In the genomic region with DNA sequence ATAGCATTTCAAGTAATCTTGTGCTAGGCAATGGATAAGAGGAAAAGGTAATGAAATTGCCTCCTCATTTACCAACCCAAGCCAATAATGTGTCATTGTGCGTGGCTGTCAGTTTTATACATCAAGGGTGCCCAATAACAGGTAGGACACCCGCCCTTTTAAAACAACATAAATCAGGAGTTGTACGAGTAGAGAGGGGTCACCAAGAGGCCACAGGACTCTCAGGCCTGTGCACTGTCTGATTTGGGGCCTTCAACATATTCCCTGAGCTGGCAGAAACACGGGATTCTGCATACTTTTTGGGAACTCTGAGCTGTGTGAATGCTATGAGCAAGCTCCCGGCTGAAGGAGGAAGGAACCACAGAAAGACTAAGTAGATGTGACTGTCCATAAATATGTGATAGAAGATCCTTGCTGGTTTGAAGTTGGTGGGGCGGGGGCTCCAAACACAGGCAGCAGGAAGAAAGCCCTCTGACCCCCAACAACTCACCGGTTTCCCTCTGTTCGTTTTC, we compare ENCODE assay signal across 11 cellular contexts.
DNase-seq lines count a peak whose midpoint lies in the region; ATAC-seq and TF ChIP-seq lines count a peak whose summit lies in the region.
"Had no signal": no experiment of that assay in that cellular context is flagged by ENCODE, and none has a peak within 500 bp of the region (broad histone marks: within the 10 kb centered on the region; RNA-seq: fewer than 3 reads in every experiment).

No MANE protein-coding gene starts in this region.

- H2BK5ac ChIP-seq in mesendoderm (ENCODE audit: low read length) = no peak overlapping the region

- POLR2A ChIA-PET in WTC11 (lab: Charles Lee) = interaction anchor here (1.5 to 3.1 kb wide), 2 partner anchors 16 to 190 kb away, joined by 6 to 20 read pairs; no protein-coding TSS in a partner anchor

- no peak overlapping the region for H3K27ac ChIP-seq in mesendoderm (ENCODE audit: low read depth, low read length)
- H3K27ac ChIP-seq in stomach = peak overlapping the region in 3 of 5 donors; percentile 77 to 88 (median 88)

- no peaks in the 10 kb centered on the region for H3K9me3 Mint-ChIP-seq in WTC11
- no peaks in the 10 kb centered on the region for H3K9me3 Mint-ChIP-seq in activated naive CD4-positive, alpha-beta T cell treated with anti-CD3 and anti-CD28 coated beads, Interleukin-2, amount 50 U/mL, for 72 hours
- H3K9me3 Mint-ChIP-seq: activated CD4-positive, alpha-beta memory T cell treated with anti-CD3 and anti-CD28 coated beads for 36 hours had no signal

- CTCF ChIA-PET in WTC11 (lab: Charles Lee) = interaction anchor here (0.8 to 3.0 kb wide), 3 partner anchors 16 to 224 kb away, joined by 3 to 26 read pairs (median 3); no protein-coding TSS in a partner anchor

- H3K27me3 Mint-ChIP-seq in WTC11 (ENCODE audit: low read depth) = no peaks in the 10 kb centered on the region; the same call in 1 of the 2 replicates

- H3K4me1 ChIP-seq in mesendoderm (ENCODE audit: control insufficient read depth, low read depth, low read length) (peaks cover 12% of the 10 kb centered on the region), stomach (peaks cover 24 to 47% (median 28%) of the 10 kb centered on the region in 4 donors)

- no peaks in the 10 kb centered on the region for H3K36me3 ChIP-seq in mesendoderm (ENCODE audit: control insufficient read depth, insufficient read depth, low read length)
- H3K36me3 ChIP-seq in stomach = no peaks in the 10 kb centered on the region

- no peak overlapping the region for H3K4me2 ChIP-seq in mesendoderm (ENCODE audit: low read length)

- H4K8ac ChIP-seq in mesendoderm (ENCODE audit: low read depth, low read length) = no peak overlapping the region

- no CpG with 5 or more reads among the region's 8 CpGs for WGBS in mesendoderm (ENCODE audit: extremely low coverage, insufficient coverage, low lambda C conversion rate)
- WGBS in stomach, 5 donors = 74 to 81% (median 80%) methylated on average over 8 of the region's 8 CpGs

- H3K4me3 Mint-ChIP-seq in WTC11 = peak overlapping the region; percentile 63
- H3K4me3 Mint-ChIP-seq: activated CD4-positive, alpha-beta memory T cell treated with anti-CD3 and anti-CD28 coated beads for 36 hours had no signal

- H2BK15ac ChIP-seq in mesendoderm (replicated peaks; ENCODE audit: low read depth) = no peak overlapping the region

- no peak for TF ChIP-seq EP300 in stomach (IDR thresholded peaks at IDR 0.05)

- no peak overlapping the region for H3K9ac ChIP-seq in mesendoderm (ENCODE audit: low read length)

- no peaks in the 10 kb centered on the region for H3K79me1 ChIP-seq in mesendoderm (ENCODE audit: low read length)

- H3K27me3 ChIP-seq in mesendoderm (ENCODE audit: insufficient read depth, low read length, poor library complexity) = no peaks in the 10 kb centered on the region
- H3K27me3 ChIP-seq in stomach = no peaks in the 10 kb centered on the region

- ATAC-seq in WTC11 (no peak), GM21723 (IDR thresholded peaks at IDR 0.05; ENCODE audit: unreplicated experiment) (no peak)
- ATAC-seq in activated naive CD4-positive, alpha-beta T cell treated with anti-CD3 and anti-CD28 coated beads, Interleukin-2, amount 50 U/mL, for 72 hours = no peak

- H3K4ac ChIP-seq in mesendoderm (ENCODE audit: low read depth, low read length) = no peak overlapping the region

- no peaks in the 10 kb centered on the region for H3K9me3 ChIP-seq in stomach

- intact Hi-C loops in stomach (cut with DNase I; ENCODE audit: low total_unique reads) = no loop called here

- no peaks in the 10 kb centered on the region for H3K36me3 Mint-ChIP-seq in WTC11
- peaks cover 0 to 4% of the 10 kb centered on the region in 2 donors for H3K36me3 Mint-ChIP-seq in activated naive CD4-positive, alpha-beta T cell treated with anti-CD3 and anti-CD28 coated beads, Interleukin-2, amount 50 U/mL, for 72 hours
- H3K36me3 Mint-ChIP-seq: activated CD4-positive, alpha-beta memory T cell treated with anti-CD3 and anti-CD28 coated beads for 36 hours had no signal

- no peak overlapping the region for H2BK120ac ChIP-seq in mesendoderm (ENCODE audit: low read depth, low read length)

- H2AK5ac ChIP-seq in mesendoderm (ENCODE audit: low read length) = peak overlapping the region; percentile 50

- DNase-seq in DMS 273 (lab: John Stamatoyannopoulos, UW; ENCODE audit: unreplicated experiment) = peak; percentile 23
- DNase-seq in DMS 273 treated with DMSO at 0.1 percent for 48 hours (lab: John Stamatoyannopoulos, UW) = no peak
- no peak for DNase-seq in WTC11 (ENCODE audit: low spot score)
- DNase-seq in mesendoderm = no peak
- DNase-seq in stomach = no peak
- DNase-seq in activated naive CD4-positive, alpha-beta T cell treated with anti-CD3 and anti-CD28 coated beads, Interleukin-2, amount 50 U/mL, for 72 hours (ENCODE audit: low spot score in 2 of 2) = no peak
- no peak for DNase-seq in COLO668 (lab: John Stamatoyannopoulos, UW; ENCODE audit: unreplicated experiment)
- DNase-seq: 8988T; activated CD4-positive, alpha-beta memory T cell treated with anti-CD3 and anti-CD28 coated beads for 36 hours; activated naive CD4-positive, alpha-beta T cell had no signal

- H4K5ac ChIP-seq in mesendoderm (ENCODE audit: low read length) = no peak overlapping the region

- no peaks in the 10 kb centered on the region for H3K79me2 ChIP-seq in mesendoderm (ENCODE audit: control insufficient read depth, insufficient read depth, low read length)

- H3K4me3 ChIP-seq in mesendoderm (ENCODE audit: low read length) (no peak overlapping the region), stomach (no peak overlapping the region)

- no peak for TF ChIP-seq POLR2A in stomach (IDR thresholded peaks at IDR 0.05)

- peaks cover 59% of the 10 kb centered on the region for H3K4me1 Mint-ChIP-seq in WTC11

- TF ChIP-seq CTCF in WTC11 (IDR thresholded peaks at IDR 0.05) (no peak), stomach (IDR thresholded peaks at IDR 0.05) (no peak)

- peak overlapping the region; percentile 37; the same call in 1 of the 2 replicates for H3K27ac Mint-ChIP-seq in WTC11
- H3K27ac Mint-ChIP-seq in activated naive CD4-positive, alpha-beta T cell treated with anti-CD3 and anti-CD28 coated beads, Interleukin-2, amount 50 U/mL, for 72 hours = no peak overlapping the region
- H3K27ac Mint-ChIP-seq: activated CD4-positive, alpha-beta memory T cell treated with anti-CD3 and anti-CD28 coated beads for 36 hours had no signal

- H3K56ac ChIP-seq in mesendoderm (ENCODE audit: low read length) = peak overlapping the region; percentile 56

- H3K18ac ChIP-seq in mesendoderm (ENCODE audit: low read length) = peak overlapping the region; percentile 29

- no peak overlapping the region for H3K23ac ChIP-seq in mesendoderm (ENCODE audit: low read length)

TF ChIP-seq in WTC11, 78 proteins besides CTCF, POLR2A, EP300 and RAD21:
- TF ChIP-seq OVOL2 (CRISPR knock-in tag; IDR thresholded peaks at IDR 0.05; ENCODE audit: borderline replicate concordance) = no peak
- TF ChIP-seq TCF7 (CRISPR knock-in tag; IDR thresholded peaks at IDR 0.05; ENCODE audit: low read depth) = no peak
- TF ChIP-seq, protein P1, sequence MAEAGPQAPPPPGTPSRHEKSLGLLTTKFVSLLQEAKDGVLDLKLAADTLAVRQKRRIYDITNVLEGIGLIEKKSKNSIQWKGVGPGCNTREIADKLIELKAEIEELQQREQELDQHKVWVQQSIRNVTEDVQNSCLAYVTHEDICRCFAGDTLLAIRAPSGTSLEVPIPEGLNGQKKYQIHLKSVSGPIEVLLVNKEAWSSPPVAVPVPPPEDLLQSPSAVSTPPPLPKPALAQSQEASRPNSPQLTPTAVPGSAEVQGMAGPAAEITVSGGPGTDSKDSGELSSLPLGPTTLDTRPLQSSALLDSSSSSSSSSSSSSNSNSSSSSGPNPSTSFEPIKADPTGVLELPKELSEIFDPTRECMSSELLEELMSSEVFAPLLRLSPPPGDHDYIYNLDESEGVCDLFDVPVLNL (CRISPR knock-in tag; IDR thresholded peaks at IDR 0.05; ENCODE audit: borderline replicate concordance, low read depth) = no peak
- TF ChIP-seq IRF2 (CRISPR knock-in tag; IDR thresholded peaks at IDR 0.05; ENCODE audit: borderline replicate concordance, low read depth) = no peak
- TF ChIP-seq ZNF219 (CRISPR knock-in tag; IDR thresholded peaks at IDR 0.05; ENCODE audit: borderline replicate concordance) = no peak
- no peak for TF ChIP-seq MXD4 (CRISPR knock-in tag; IDR thresholded peaks at IDR 0.05; ENCODE audit: borderline replicate concordance)
- TF ChIP-seq, protein P2, sequence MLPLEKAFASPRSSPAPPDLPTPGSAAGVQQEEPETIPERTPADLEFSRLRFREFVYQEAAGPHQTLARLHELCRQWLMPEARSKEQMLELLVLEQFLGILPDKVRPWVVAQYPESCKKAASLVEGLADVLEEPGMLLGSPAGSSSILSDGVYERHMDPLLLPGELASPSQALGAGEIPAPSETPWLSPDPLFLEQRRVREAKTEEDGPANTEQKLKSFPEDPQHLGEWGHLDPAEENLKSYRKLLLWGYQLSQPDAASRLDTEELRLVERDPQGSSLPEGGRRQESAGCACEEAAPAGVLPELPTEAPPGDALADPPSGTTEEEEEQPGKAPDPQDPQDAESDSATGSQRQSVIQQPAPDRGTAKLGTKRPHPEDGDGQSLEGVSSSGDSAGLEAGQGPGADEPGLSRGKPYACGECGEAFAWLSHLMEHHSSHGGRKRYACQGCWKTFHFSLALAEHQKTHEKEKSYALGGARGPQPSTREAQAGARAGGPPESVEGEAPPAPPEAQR (CRISPR knock-in tag; IDR thresholded peaks at IDR 0.05) = no peak
- TF ChIP-seq ZBTB21 (CRISPR knock-in tag; IDR thresholded peaks at IDR 0.05; ENCODE audit: borderline replicate concordance) = no peak
- no peak for TF ChIP-seq ELF4 (CRISPR knock-in tag; IDR thresholded peaks at IDR 0.05; ENCODE audit: low read depth)
